In the genomic region with DNA sequence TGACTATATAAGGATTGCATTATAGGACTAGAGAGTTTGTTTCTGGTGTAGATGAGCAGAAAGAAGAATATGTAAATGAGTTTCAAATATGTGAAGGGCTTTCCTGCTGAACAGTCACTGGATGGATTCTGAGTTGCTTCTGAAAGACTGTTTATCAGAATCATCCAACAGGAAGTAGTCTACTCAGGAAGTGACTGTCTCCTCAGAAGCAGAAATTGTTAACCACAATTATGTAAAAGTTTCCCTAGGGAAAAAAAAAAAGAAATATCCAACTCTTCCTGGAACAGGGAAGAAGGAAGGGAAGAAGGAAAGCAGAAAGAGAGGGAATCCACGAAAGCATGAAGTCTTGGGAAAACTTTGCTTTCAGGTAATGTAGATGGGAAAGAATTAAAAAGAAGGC, we compare ENCODE assay signal across 11 cellular contexts.
DNase-seq lines count a peak whose midpoint lies in the region; FAIRE-seq and TF ChIP-seq lines count a peak whose summit lies in the region.
"Had no signal": no experiment of that assay in that cellular context is flagged by ENCODE, and none has a peak within 500 bp of the region (broad histone marks: within the 10 kb centered on the region; RNA-seq: fewer than 3 reads in every experiment).

No MANE protein-coding gene starts in this region.

- H3K36me3 ChIP-seq in A673 (ENCODE audit: insufficient read depth, low read length, poor library complexity, severe bottlenecking) (no peaks in the 10 kb centered on the region), SK-N-MC (ENCODE audit: insufficient read depth, low read length) (no peaks in the 10 kb centered on the region), spleen (no peaks in the 10 kb centered on the region), testis (ENCODE audit: low read depth, missing control alignments) (no peaks in the 10 kb centered on the region)
- H3K36me3 ChIP-seq: MG63 had no signal

- peak overlapping the region; percentile 13 for H3K4me3 ChIP-seq in A673 (ENCODE audit: low read depth, low read length, poor library complexity, severe bottlenecking)
- H3K4me3 ChIP-seq in SK-N-MC: peak overlapping the region; percentile 68
- no peak overlapping the region for H3K4me3 ChIP-seq in fibroblast of mammary gland (ENCODE audit: control insufficient read depth, low read depth, low read length)
- H3K4me3 ChIP-seq in spleen: no peak overlapping the region
- no peak overlapping the region for H3K4me3 ChIP-seq in testis
- H3K4me3 ChIP-seq: MG63 had no signal

- BruUV-seq in A673 (replicated peaks; lab: Mats Ljungman, UMichigan): no TSS peak

- WGBS in spleen, 5 donors: 21 to 54% (median 30%) methylated on average over 1 of the region's 1 CpG
- 36 to 59% methylated on average over 1 of the region's 1 CpG for WGBS in testis, 2 donors

- H3K4me1 ChIP-seq in A673 (ENCODE audit: insufficient read depth, low read length, poor library complexity, severe bottlenecking) (peaks cover 34% of the 10 kb centered on the region), spleen (peaks cover 0 to 4% (median 0%) of the 10 kb centered on the region in 6 donors), testis (peaks cover 4% of the 10 kb centered on the region)

- intact Hi-C loops in A673 (cut with micrococcal nuclease; ENCODE audit: unreplicated experiment) (loop anchor here (5.0 kb wide), 2 partner anchors 69 to 139 kb away; a partner anchor contains a TSS), spleen (cut with DNase I; ENCODE audit: low total_unique reads) (no loop called here), testis (cut with DNase I; ENCODE audit: low total_unique reads) (no loop called here)

- peak; percentile 65 for FAIRE-seq in H54 (lab: Jason Lieb, UNC)
- FAIRE-seq: frontal cortex had no signal

- DNase-seq in A673 (ENCODE audit: low spot score): peak; percentile 95
- DNase-seq in H54 (ENCODE audit: insufficient read length, low spot score): peak; percentile 3
- peak; percentile 97 for DNase-seq in SK-N-MC (ENCODE audit: low read depth, low spot score)
- DNase-seq in fibroblast of mammary gland (ENCODE audit: low read depth): peak; percentile 79
- DNase-seq in spleen: no peak
- DNase-seq in C1 segment of cervical spinal cord (lab: John Stamatoyannopoulos, UW): no peak
- no peak for DNase-seq in T-helper 9 cell
- DNase-seq in testis: no peak
- DNase-seq: CD4-positive, CD25-positive, alpha-beta regulatory T cell; MG63 had no signal

- TF ChIP-seq CTCF in A673 (conservative IDR thresholded peaks at IDR 0.05; ENCODE audit: low read depth, low read length): no peak
- TF ChIP-seq CTCF in fibroblast of mammary gland (conservative IDR thresholded peaks at IDR 0.05; ENCODE audit: control insufficient read depth, insufficient read depth, low read depth, low read length): no peak
- TF ChIP-seq CTCF in spleen (IDR thresholded peaks at IDR 0.05 in 8 of 11, conservative IDR thresholded peaks at IDR 0.05 in 3 of 11): no peak
- TF ChIP-seq CTCF in testis (IDR thresholded peaks at IDR 0.05): no peak

- H3K27ac ChIP-seq in A673 (ENCODE audit: low read depth, low read length, poor library complexity, severe bottlenecking) (peak overlapping the region; percentile 89), SK-N-MC (peak overlapping the region; percentile 96), spleen (no peak overlapping the region), testis (no peak overlapping the region)

- H3K27me3 ChIP-seq in A673 (replicated peaks; ENCODE audit: insufficient read depth, low read depth, low read length, poor library complexity) (no peaks in the 10 kb centered on the region), spleen (replicated peaks in 1 of 7) (no peaks in the 10 kb centered on the region), testis (no peaks in the 10 kb centered on the region)
- H3K27me3 ChIP-seq: MG63 had no signal

- no peak overlapping the region for H3K9ac ChIP-seq in SK-N-MC (ENCODE audit: insufficient read length)

- TF ChIP-seq POLR2A in H54 (IDR thresholded peaks at IDR 0.05; ENCODE audit: low read depth, low read length) (no peak), spleen (IDR thresholded peaks at IDR 0.05) (no peak), testis (IDR thresholded peaks at IDR 0.05) (no peak)

- CTCF ChIA-PET in A673 (lab: Charles Lee): no interaction called here

- H3K9me3 ChIP-seq in A673 (ENCODE audit: low read depth, low read length, poor library complexity, severe bottlenecking) (no peaks in the 10 kb centered on the region), SK-N-MC (ENCODE audit: low read depth, low read length) (no peaks in the 10 kb centered on the region), spleen (no peaks in the 10 kb centered on the region), testis (no peaks in the 10 kb centered on the region)
- H3K9me3 ChIP-seq: MG63 had no signal

- POLR2A ChIA-PET in A673 (lab: Charles Lee; ENCODE audit: low non-redundant PET): no interaction called here

Comparison
In these comparisons a context has a peak if more than half of its experiments do, and no peak if none do; other contexts are left out.
1. DNase-seq: peak in A673 (single experiment), H54 (single experiment), SK-N-MC (single experiment) and fibroblast of mammary gland (single experiment); none in spleen (single experiment), C1 segment of cervical spinal cord (0 of 14), T-helper 9 cell (single experiment) and testis (single experiment).
2. H3K27ac ChIP-seq: peak in A673 (single experiment) and SK-N-MC (single experiment); none in spleen (0 of 8) and testis (0 of 2).
3. H3K4me3 ChIP-seq: peak in A673 (single experiment) and SK-N-MC (single experiment); none in fibroblast of mammary gland (single experiment), spleen (0 of 8) and testis (0 of 2).